ENCODE assay signal across 1 cellular context in the genomic region with DNA sequence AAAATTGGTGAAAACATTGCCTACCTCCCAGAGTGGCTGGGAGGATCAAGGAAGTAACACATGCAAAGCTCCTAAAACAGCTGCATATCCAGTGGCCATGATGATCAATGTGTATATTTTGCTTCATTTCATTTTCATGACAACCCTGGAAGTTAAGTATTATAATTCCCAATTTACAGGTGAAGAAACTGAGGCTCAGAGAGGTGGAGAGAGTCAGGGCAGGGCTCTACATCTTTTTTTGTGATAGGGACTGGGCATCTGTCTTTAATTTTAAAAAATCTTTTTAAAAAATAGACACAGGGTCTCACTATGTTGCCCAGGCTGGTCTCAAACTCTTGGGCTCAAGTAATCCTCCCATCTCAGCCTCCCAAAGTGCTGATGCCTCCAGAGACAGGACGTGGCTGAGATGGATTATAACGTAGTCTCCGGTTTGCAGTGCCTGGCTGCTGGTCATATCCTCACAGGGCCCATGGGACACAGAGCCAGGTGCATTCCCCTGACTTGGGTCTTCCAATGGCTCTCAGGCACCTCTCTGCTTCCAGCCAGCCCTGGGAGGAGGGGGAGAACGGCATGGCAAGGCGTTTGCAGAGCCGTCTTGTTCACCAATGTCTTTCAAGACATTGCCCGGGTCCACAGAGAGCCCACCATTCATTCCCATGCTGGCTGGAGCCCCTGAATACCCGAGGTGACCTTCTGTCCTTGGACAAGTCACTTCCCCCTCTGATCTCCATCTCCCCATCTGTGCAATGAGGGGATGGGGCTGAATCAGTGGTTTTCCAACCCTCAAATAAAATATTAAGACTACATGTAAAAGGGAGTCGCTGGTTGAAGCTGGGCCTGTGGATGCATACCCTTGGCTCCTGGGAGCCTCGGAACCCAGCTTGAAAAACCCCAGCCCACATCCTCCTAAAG.
TF ChIP-seq lines count a peak whose summit lies in the region.

No MANE protein-coding gene starts in this region.

TF ChIP-seq in K562, 482 proteins besides CTCF, POLR2A, EP300 and RAD21:
- TF ChIP-seq BCOR (IDR thresholded peaks at IDR 0.05), result 0 out of 2 replicates have a peak, but pooled peaks have one; percentile 39
- TF ChIP-seq RBBP5 (IDR thresholded peaks at IDR 0.05; ENCODE audit: borderline replicate concordance, insufficient read depth, low read length, poor library complexity, severe bottlenecking), result no peak
- TF ChIP-seq BACH1 (tag; IDR thresholded peaks at IDR 0.05), result no peak
- TF ChIP-seq, protein P1, sequence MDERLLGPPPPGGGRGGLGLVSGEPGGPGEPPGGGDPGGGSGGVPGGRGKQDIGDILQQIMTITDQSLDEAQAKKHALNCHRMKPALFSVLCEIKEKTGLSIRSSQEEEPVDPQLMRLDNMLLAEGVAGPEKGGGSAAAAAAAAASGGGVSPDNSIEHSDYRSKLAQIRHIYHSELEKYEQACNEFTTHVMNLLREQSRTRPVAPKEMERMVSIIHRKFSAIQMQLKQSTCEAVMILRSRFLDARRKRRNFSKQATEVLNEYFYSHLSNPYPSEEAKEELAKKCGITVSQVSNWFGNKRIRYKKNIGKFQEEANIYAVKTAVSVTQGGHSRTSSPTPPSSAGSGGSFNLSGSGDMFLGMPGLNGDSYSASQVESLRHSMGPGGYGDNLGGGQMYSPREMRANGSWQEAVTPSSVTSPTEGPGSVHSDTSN (CRISPR knock-in tag; IDR thresholded peaks at IDR 0.05; ENCODE audit: low read depth), result no peak
- TF ChIP-seq, protein P1 (tag; conservative IDR thresholded peaks at IDR 0.05; ENCODE audit: low read depth), result no peak
- TF ChIP-seq HCFC1 (IDR thresholded peaks at IDR 0.05; ENCODE audit: low read depth, low read length), result no peak
- TF ChIP-seq NR1H2 (CRISPR knock-in tag; IDR thresholded peaks at IDR 0.05), result no peak
- TF ChIP-seq, protein P2, sequence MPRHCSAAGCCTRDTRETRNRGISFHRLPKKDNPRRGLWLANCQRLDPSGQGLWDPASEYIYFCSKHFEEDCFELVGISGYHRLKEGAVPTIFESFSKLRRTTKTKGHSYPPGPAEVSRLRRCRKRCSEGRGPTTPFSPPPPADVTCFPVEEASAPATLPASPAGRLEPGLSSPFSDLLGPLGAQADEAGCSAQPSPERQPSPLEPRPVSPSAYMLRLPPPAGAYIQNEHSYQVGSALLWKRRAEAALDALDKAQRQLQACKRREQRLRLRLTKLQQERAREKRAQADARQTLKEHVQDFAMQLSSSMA (CRISPR knock-in tag; IDR thresholded peaks at IDR 0.05), result no peak
- TF ChIP-seq ZNF263 (CRISPR knock-in tag; IDR thresholded peaks at IDR 0.05; ENCODE audit: borderline replicate concordance), result no peak
- peak; percentile 81 for TF ChIP-seq ZNF121 (CRISPR knock-in tag; conservative IDR thresholded peaks at IDR 0.05)
- 0 out of 4 replicates have a peak, but pooled peaks of 1 of the 2 experiments have one; percentile 15 for TF ChIP-seq KDM1A (IDR thresholded peaks at IDR 0.05)
- no peak for TF ChIP-seq NONO (IDR thresholded peaks at IDR 0.05; ENCODE audit: low read depth in 2 of 2, low read length in 1 of 2)
